Comparison of ENCODE assay signal across 36 cellular contexts in the genomic region with DNA sequence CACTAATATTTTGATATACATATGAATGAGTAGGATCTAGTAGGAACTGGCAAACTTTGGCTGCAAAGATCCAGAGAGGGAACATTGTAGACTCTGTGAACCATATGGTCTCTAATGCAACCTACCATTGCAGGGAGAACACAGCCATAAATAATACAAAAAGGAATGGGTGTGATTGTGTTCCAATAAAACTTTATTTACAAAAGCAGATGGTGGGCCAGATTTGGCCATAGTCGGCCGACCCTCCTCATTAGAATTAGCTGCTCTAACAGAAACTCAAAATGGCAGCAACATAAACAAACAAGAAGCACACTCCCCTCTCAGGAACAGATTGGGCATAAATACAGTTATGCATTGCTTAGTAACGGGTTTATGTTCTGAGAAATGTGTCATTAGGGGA.
"Had no signal": no experiment of that assay in that cellular context is flagged by ENCODE, and none has a peak within 500 bp of the region (broad histone marks: within the 10 kb centered on the region; RNA-seq: fewer than 3 reads in every experiment).

No MANE protein-coding gene starts in this region.

- H3K4me1 ChIP-seq: adrenal gland, breast epithelium had no signal

- H3K4me1 Mint-ChIP-seq: WTC11 had no signal

- H3K36me3 ChIP-seq: adrenal gland, brain microvascular endothelial cell, breast epithelium, WERI-Rb-1 had no signal

- DNase-seq: activated CD4-positive, alpha-beta memory T cell treated with anti-CD3 and anti-CD28 coated beads, Interleukin-2, amount 10 ng/mL, durations not matched to agents 7 days and 5 days; activated CD4-positive, alpha-beta T cell treated with anti-CD3 and anti-CD28 coated beads for 1 hour; activated CD4-positive, alpha-beta T cell treated with anti-CD3 and anti-CD28 coated beads for 4 hours; activated CD4-positive, alpha-beta T cell treated with anti-CD3 and anti-CD28 coated beads, Interleukin-2, amount 10 ng/mL, durations not matched to agents 7 days and 5 days; activated CD4-positive, alpha-beta T cell treated with anti-CD3 and anti-CD28 coated beads, Interleukin-2, amount 50 U/mL, for 48 hours; activated CD4-positive, CD25-positive, alpha-beta regulatory T cell; activated CD8-positive, alpha-beta memory T cell treated with anti-CD3 and anti-CD28 coated beads, Interleukin-2, amount 50 U/mL, for 4 hours; activated effector memory CD4-positive, alpha-beta T cell treated with anti-CD3 and anti-CD28 coated beads, Interleukin-2, amount 50 U/mL, for 16 hours; activated gamma-delta T cell treated with Interleukin-2 at 50 U/mL for 16 hours; activated naive CD4-positive, alpha-beta T cell; activated naive CD4-positive, alpha-beta T cell treated with anti-CD3 and anti-CD28 coated beads for 36 hours; activated naive CD4-positive, alpha-beta T cell treated with anti-CD3 and anti-CD28 coated beads, Interleukin-2, amount 50 U/mL, for 16 hours; activated naive CD8-positive, alpha-beta T cell treated with anti-CD3 and anti-CD28 coated beads for 36 hours; activated T-cell treated with anti-CD3 and anti-CD28 coated beads for 4 hours; activated T-cell treated with anti-CD3 and anti-CD28 coated beads, Interleukin-2, amount 50 U/mL, for 1 hour; activated T-cell treated with anti-CD3 and anti-CD28 coated beads, Interleukin-2, amount 50 U/mL, for 4 hours; activated T-cell treated with anti-CD3 and anti-CD28 coated beads, Interleukin-2, amount 50 U/mL, for 72 hours; adrenal gland; amniotic stem cell; aorta; body of pancreas; brain microvascular endothelial cell; central memory CD4-positive, alpha-beta T cell; T-helper 1 cell; T-helper 2 cell; T-helper 9 cell; WERI-Rb-1 had no signal

- H3K36me3 Mint-ChIP-seq: activated naive CD8-positive, alpha-beta T cell treated with anti-CD3 and anti-CD28 coated beads for 36 hours; WTC11 had no signal

- ATAC-seq: activated CD4-positive, CD25-positive, alpha-beta regulatory T cell treated with anti-CD3 and anti-CD28 coated beads, Interleukin-2, amount 50 U/mL, for 24 hours; activated naive CD4-positive, alpha-beta T cell treated with anti-CD3 and anti-CD28 coated beads, Interleukin-2, amount 50 U/mL, for 72 hours; activated T-cell treated with anti-CD3 and anti-CD28 coated beads, Interleukin-2, amount 50 U/mL, for 4 hours; activated T-cell treated with anti-CD3 and anti-CD28 coated beads, Interleukin-2, amount 50 U/mL, for 72 hours; activated T-helper 17 cell treated with anti-CD3 and anti-CD28 coated beads, Interleukin-2, amount 50 U/mL, for 72 hours; body of pancreas; WTC11 had no signal

- H3K9me3 Mint-ChIP-seq: activated naive CD4-positive, alpha-beta T cell treated with anti-CD3 and anti-CD28 coated beads for 36 hours; activated naive CD8-positive, alpha-beta T cell treated with anti-CD3 and anti-CD28 coated beads for 36 hours; activated T-cell treated with anti-CD3 and anti-CD28 coated beads, Interleukin-2, amount 50 U/mL, for 4 hours had no signal

- FAIRE-seq: astrocyte had no signal

- H3K27ac Mint-ChIP-seq: activated CD4-positive, alpha-beta memory T cell treated with anti-CD3 and anti-CD28 coated beads, Interleukin-2, amount 10 ng/mL, durations not matched to agents 7 days and 5 days; activated CD4-positive, alpha-beta T cell treated with anti-CD3 and anti-CD28 coated beads, Interleukin-2, amount 10 ng/mL, durations not matched to agents 7 days and 5 days; activated naive CD4-positive, alpha-beta T cell treated with anti-CD3 and anti-CD28 coated beads for 36 hours; activated naive CD4-positive, alpha-beta T cell treated with anti-CD3 and anti-CD28 coated beads, Interleukin-2, amount 50 U/mL, for 72 hours; activated naive CD8-positive, alpha-beta T cell treated with anti-CD3 and anti-CD28 coated beads for 36 hours; activated T-cell treated with anti-CD3 and anti-CD28 coated beads, Interleukin-2, amount 50 U/mL, for 72 hours; activated T-helper 1 cell treated with anti-CD3 and anti-CD28 coated beads, Interleukin-12 subunit alpha, Interleukin-12 subunit beta, Interleukin-2, Interleukin-4 antibody, amounts not matched to agents 30 ng/mL and 10 ng/mL and 1 ng/mL, durations not matched to agents 14 hours and 24 hours and 36 hours; activated T-helper 17 cell treated with anti-CD3 and anti-CD28 coated beads, Interleukin-2, amount 50 U/mL, for 72 hours; T-helper 1 cell treated with Interleukin-12 subunit alpha and Interleukin-12 subunit beta and Interleukin-4 antibody, amounts not matched to agents 30 μg/mL and 1 μg/mL, for 36 hours; T-helper 2 cell treated with Interferon-gamma antibody and Interleukin-4, amounts not matched to agents 5 μg/mL and 100 μg/mL, for 36 hours; WTC11 had no signal

- H3K27me3 ChIP-seq: adrenal gland, body of pancreas, brain microvascular endothelial cell, breast epithelium had no signal

- H3K27me3 Mint-ChIP-seq: activated CD4-positive, alpha-beta memory T cell treated with anti-CD3 and anti-CD28 coated beads, Interleukin-2, amount 10 ng/mL, durations not matched to agents 7 days and 5 days; activated T-helper 17 cell treated with anti-CD3 and anti-CD28 coated beads, Interleukin-2, amount 50 U/mL, for 72 hours had no signal

- H3K4me3 Mint-ChIP-seq: activated CD4-positive, alpha-beta memory T cell treated with anti-CD3 and anti-CD28 coated beads, Interleukin-2, amount 10 ng/mL, durations not matched to agents 7 days and 5 days; activated CD4-positive, alpha-beta T cell treated with anti-CD3 and anti-CD28 coated beads, Interleukin-2, amount 10 ng/mL, durations not matched to agents 7 days and 5 days; activated naive CD4-positive, alpha-beta T cell treated with anti-CD3 and anti-CD28 coated beads for 36 hours; activated naive CD8-positive, alpha-beta T cell treated with anti-CD3 and anti-CD28 coated beads for 36 hours; activated T-cell treated with anti-CD3 and anti-CD28 coated beads, Interleukin-2, amount 50 U/mL, for 4 hours; activated T-cell treated with anti-CD3 and anti-CD28 coated beads, Interleukin-2, amount 50 U/mL, for 72 hours; activated T-helper 1 cell treated with anti-CD3 and anti-CD28 coated beads, Interleukin-12 subunit alpha, Interleukin-12 subunit beta, Interleukin-2, Interleukin-4 antibody, amounts not matched to agents 30 ng/mL and 10 ng/mL and 1 ng/mL, durations not matched to agents 14 hours and 24 hours and 36 hours; activated T-helper 17 cell treated with anti-CD3 and anti-CD28 coated beads, Interleukin-2, amount 50 U/mL, for 72 hours; T-helper 1 cell treated with Interleukin-12 subunit alpha and Interleukin-12 subunit beta and Interleukin-4 antibody, amounts not matched to agents 30 μg/mL and 1 μg/mL, for 36 hours; T-helper 2 cell treated with Interferon-gamma antibody and Interleukin-4, amounts not matched to agents 5 μg/mL and 100 μg/mL, for 36 hours; WTC11 had no signal

- H3K4me3 ChIP-seq: adrenal gland, body of pancreas, breast epithelium had no signal

- H3K27ac ChIP-seq: adrenal gland, body of pancreas, brain microvascular endothelial cell, breast epithelium, WERI-Rb-1 had no signal

- H3K9me3 ChIP-seq: adrenal gland, breast epithelium had no signal
